Comparison of ENCODE assay signal across 12 cellular contexts in the genomic region with DNA sequence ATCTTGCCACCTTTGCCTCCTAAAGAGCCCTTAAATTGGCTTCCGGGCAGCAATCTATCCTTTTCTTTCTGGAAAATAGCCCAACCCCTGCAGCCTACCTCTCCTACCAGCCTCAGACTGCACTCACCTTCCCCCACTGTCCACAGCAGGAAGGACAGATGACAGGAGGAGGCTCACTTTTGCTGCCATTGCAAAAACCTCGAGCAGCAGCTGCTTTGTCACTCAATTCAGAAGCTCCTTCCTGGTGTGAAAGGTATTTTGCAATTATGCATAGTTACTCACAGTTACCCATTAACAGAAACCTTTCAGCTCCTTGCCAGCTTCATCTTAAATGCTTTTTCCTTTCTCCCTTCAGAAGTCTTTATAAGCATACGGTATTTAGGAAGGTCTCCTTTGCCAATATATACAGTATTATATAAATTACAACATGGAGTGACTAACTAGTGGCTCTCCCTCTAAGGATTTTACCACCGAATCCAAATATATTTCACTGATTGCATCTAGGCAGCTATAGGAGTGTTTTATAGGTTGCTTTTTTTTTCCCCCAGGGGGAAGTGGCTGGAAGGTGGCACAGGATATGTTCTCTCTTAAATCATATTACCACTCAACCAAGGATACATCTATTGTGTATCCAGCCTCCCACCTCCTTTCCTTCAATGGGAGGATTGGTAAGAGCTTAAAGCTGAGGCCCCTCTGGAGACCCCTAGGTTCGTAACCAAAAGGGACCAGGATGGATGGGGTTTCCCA.
DNase-seq lines count a peak whose midpoint lies in the region; ATAC-seq, FAIRE-seq and TF ChIP-seq lines count a peak whose summit lies in the region.
"Had no signal": no experiment of that assay in that cellular context is flagged by ENCODE, and none has a peak within 500 bp of the region (broad histone marks: within the 10 kb centered on the region; RNA-seq: fewer than 3 reads in every experiment).

No MANE protein-coding gene starts in this region.

- no peak for TF ChIP-seq POLR2A in GM12892 (IDR thresholded peaks at IDR 0.05; ENCODE audit: low read depth, low read length)

- H3K9ac ChIP-seq in astrocyte (ENCODE audit: low read length): no peak overlapping the region

- H3K4me3 Mint-ChIP-seq in astrocyte (ENCODE audit: unreplicated experiment): peak overlapping the region; percentile 20
- H3K4me3 Mint-ChIP-seq: activated CD8-positive, alpha-beta T cell treated with anti-CD3 and anti-CD28 coated beads, Interleukin-2, amount 10 ng/mL, durations not matched to agents 7 days and 5 days; neural crest cell had no signal

- no peaks in the 10 kb centered on the region for H3K27me3 Mint-ChIP-seq in astrocyte (ENCODE audit: low read depth, unreplicated experiment)

- no peaks in the 10 kb centered on the region for H3K36me3 ChIP-seq in astrocyte (ENCODE audit: insufficient read depth, low read length)

- peaks cover 6% of the 10 kb centered on the region for H3K36me3 Mint-ChIP-seq in astrocyte (ENCODE audit: low read depth, unreplicated experiment)

- H3K4me2 ChIP-seq in astrocyte (ENCODE audit: low read length): no peak overlapping the region

- peaks cover 2% of the 10 kb centered on the region for H3K9me3 Mint-ChIP-seq in astrocyte (ENCODE audit: unreplicated experiment)
- H3K9me3 Mint-ChIP-seq: neural crest cell had no signal

- no peaks in the 10 kb centered on the region for H3K9me3 ChIP-seq in astrocyte (ENCODE audit: insufficient read depth, low read depth, low read length)

- H3K4me1 Mint-ChIP-seq in astrocyte (ENCODE audit: low read depth, unreplicated experiment): peaks cover 18% of the 10 kb centered on the region

- H3K27me3 ChIP-seq in astrocyte (ENCODE audit: insufficient read depth, low read length): no peaks in the 10 kb centered on the region

- DNase-seq in HK-2 (ENCODE audit: unreplicated experiment) (peak; percentile 64), NCI-H2029 treated with DMSO at 0.1 percent for 48 hours (lab: John Stamatoyannopoulos, UW) (peak; percentile 43), astrocyte (ENCODE audit: low read depth) (no peak), myocyte (ENCODE audit: low read depth) (peak; percentile 69), GM12892 (ENCODE audit: insufficient read length) (no peak), NCI-H526 treated with DMSO at 0.1 percent for 48 hours (lab: John Stamatoyannopoulos, UW) (no peak)
- DNase-seq: activated CD8-positive, alpha-beta T cell treated with anti-CD3 and anti-CD28 coated beads, Interleukin-2, amount 10 ng/mL, durations not matched to agents 7 days and 5 days; foreskin melanocyte had no signal

- no peak for FAIRE-seq in astrocyte (lab: Jason Lieb, UNC)
- FAIRE-seq in GM12892 (lab: Jason Lieb, UNC): no peak
- FAIRE-seq: G401.6 had no signal

- H3K4me1 ChIP-seq in astrocyte (ENCODE audit: insufficient read depth, low read length): no peaks in the 10 kb centered on the region

- TF ChIP-seq CTCF in astrocyte (IDR thresholded peaks at IDR 0.05; ENCODE audit: insufficient read depth, low read depth, low read length): no peak

- H3K79me2 ChIP-seq in astrocyte (ENCODE audit: insufficient read depth, low read length): peaks cover 91% of the 10 kb centered on the region

- peaks cover 92% of the 10 kb centered on the region for H4K20me1 ChIP-seq in astrocyte (ENCODE audit: insufficient read depth, low read length)

- no peak overlapping the region for H3K27ac ChIP-seq in astrocyte (ENCODE audit: low read depth, low read length)

- no peak overlapping the region for H3K27ac Mint-ChIP-seq in astrocyte (ENCODE audit: unreplicated experiment)
- H3K27ac Mint-ChIP-seq: activated CD8-positive, alpha-beta T cell treated with anti-CD3 and anti-CD28 coated beads, Interleukin-2, amount 10 ng/mL, durations not matched to agents 7 days and 5 days had no signal

- H2AFZ ChIP-seq in astrocyte (ENCODE audit: low read depth, low read length): no peak overlapping the region

- no peak overlapping the region for H3K4me3 ChIP-seq in astrocyte (ENCODE audit: insufficient read depth, low read depth, low read length)

- no peak for ATAC-seq in HG03442 (IDR thresholded peaks at IDR 0.05; ENCODE audit: unreplicated experiment)
- ATAC-seq in GM21367 (IDR thresholded peaks at IDR 0.05; ENCODE audit: unreplicated experiment): no peak
- ATAC-seq: activated CD8-positive, alpha-beta T cell treated with anti-CD3 and anti-CD28 coated beads, Interleukin-2, amount 10 ng/mL, durations not matched to agents 7 days and 5 days had no signal

Comparison
In these comparisons a context has a peak if more than half of its experiments do, and no peak if none do; other contexts are left out.
1. DNase-seq: peak in HK-2 (single experiment), NCI-H2029 treated with DMSO at 0.1 percent for 48 hours (single experiment) and myocyte (single experiment); none in astrocyte (single experiment), GM12892 (single experiment) and NCI-H526 treated with DMSO at 0.1 percent for 48 hours (single experiment).